In the genomic region with DNA sequence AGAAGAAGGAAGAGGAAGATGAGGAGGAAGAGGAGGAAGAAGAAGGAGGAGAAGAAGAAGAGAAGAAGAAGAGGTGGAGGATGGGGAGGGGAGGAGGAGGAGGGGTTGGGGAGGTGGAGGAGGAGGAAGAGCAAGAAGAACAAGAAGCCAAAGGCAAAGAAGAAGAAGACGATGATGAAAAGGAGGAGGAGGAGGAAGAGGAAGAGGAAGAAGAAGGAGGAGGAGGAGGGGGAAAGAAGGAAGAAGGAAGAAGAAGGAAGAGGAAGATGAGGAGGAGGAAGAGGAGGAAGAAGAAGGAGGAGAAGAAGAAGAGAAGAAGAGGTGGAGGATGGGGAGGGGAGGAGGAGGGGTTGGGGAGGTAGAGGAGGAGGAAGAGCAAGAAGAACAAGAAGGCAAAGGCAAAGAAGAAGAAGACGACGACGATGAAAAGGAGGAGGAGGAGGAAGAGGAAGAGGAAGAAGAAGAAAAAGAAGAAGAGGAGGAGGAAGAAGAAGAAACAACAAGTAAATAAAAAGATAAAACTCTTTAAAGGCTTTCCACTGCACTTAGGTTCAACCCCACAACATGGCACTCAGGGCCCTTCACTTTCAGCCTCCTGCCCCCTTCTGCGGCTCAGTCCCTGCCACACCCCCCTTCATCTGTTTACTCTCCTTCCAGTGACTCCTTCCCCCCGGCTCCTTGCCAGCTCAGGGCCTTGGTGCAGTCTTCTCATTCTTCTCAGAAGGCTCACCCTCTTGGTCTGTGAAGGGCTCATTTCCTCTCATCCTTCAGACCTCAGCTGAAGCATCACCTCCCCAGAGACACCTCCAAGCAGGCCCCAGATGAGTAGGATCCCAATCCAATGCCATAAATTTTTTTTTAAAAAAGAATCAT, we compare ENCODE assay signal across 1 cellular context.
TF ChIP-seq lines count a peak whose summit lies in the region.

No MANE protein-coding gene starts in this region.

TF ChIP-seq in K562, 482 proteins besides CTCF, POLR2A, EP300 and RAD21 (continued from another document):
- no peak for TF ChIP-seq MBD1 (CRISPR knock-in tag; IDR thresholded peaks at IDR 0.05)
